9 cellular contexts compared by ENCODE assay signal in genomic region chr4:153528705-153529493, GRCh38.
DNase-seq lines count a peak whose midpoint lies in the region; ATAC-seq and TF ChIP-seq lines count a peak whose summit lies in the region.
"Had no signal": no experiment of that assay in that cellular context is flagged by ENCODE, and none has a peak within 500 bp of the region (broad histone marks: within the 10 kb centered on the region; RNA-seq: fewer than 3 reads in every experiment).

No MANE protein-coding gene starts in this region.

- no peaks in the 10 kb centered on the region for H3K9me2 ChIP-seq in MM.1S (replicated peaks; ENCODE audit: insufficient read depth, low read length)

- no peaks in the 10 kb centered on the region for H3K9me3 Mint-ChIP-seq in naive thymus-derived CD8-positive, alpha-beta T cell

- no peak overlapping the region for H3K27ac ChIP-seq in MM.1S (ENCODE audit: low read length)

- POLR2A ChIA-PET in naive thymus-derived CD8-positive, alpha-beta T cell (lab: Charles Lee), result interaction anchor here (1.0 to 3.4 kb wide), 3 partner anchors 15 to 63 kb away, joined by 3 to 11 read pairs (median 3); partner anchors contain the start of gene TMEM131L

- DNase-seq in MM.1S (peak; percentile 10), activated gamma-delta T cell (lab: John Stamatoyannopoulos, UW) (no peak), KG1 (lab: John Stamatoyannopoulos, UW) (no peak), SKM-1 (lab: John Stamatoyannopoulos, UW; ENCODE audit: unreplicated experiment) (no peak), ecto neural progenitor cell (ENCODE audit: low spot score) (no peak)
- peak in 1 of 10 donors; percentile 16 for DNase-seq in naive thymus-derived CD8-positive, alpha-beta T cell
- DNase-seq: NCI-H226 had no signal

- H2AFZ ChIP-seq in MM.1S (ENCODE audit: low read length), result no peak overlapping the region

- ATAC-seq in GM18870 (IDR thresholded peaks at IDR 0.05; ENCODE audit: unreplicated experiment) (peak; percentile 44), HG02610 (IDR thresholded peaks at IDR 0.05; ENCODE audit: unreplicated experiment) (peak; percentile 56)
- ATAC-seq in naive thymus-derived CD8-positive, alpha-beta T cell, result peak; percentile 28 to 49

- H3K27ac Mint-ChIP-seq in naive thymus-derived CD8-positive, alpha-beta T cell, result peak overlapping the region; percentile 66 to 97 (median 94)

- no peaks in the 10 kb centered on the region for H4K20me1 ChIP-seq in MM.1S (ENCODE audit: insufficient read depth, low read length)

- no peak overlapping the region for H3K9ac ChIP-seq in MM.1S (ENCODE audit: low read length)

- H3K36me3 ChIP-seq in MM.1S (replicated peaks; ENCODE audit: insufficient read depth, low read length), result no peaks in the 10 kb centered on the region

- peaks cover 37 to 97% (median 96%) of the 10 kb centered on the region in 4 donors for H3K4me1 Mint-ChIP-seq in naive thymus-derived CD8-positive, alpha-beta T cell

- H3K9me3 ChIP-seq in MM.1S (replicated peaks; ENCODE audit: insufficient read depth, low read length), result no peaks in the 10 kb centered on the region

- H3K4me3 Mint-ChIP-seq in naive thymus-derived CD8-positive, alpha-beta T cell, result peak overlapping the region; percentile 48 to 86 (median 78)

- peak overlapping the region; percentile 2; the same call in 1 of the 2 replicates for H3K4me2 ChIP-seq in MM.1S (ENCODE audit: low read depth, low read length)

- no peak for TF ChIP-seq CTCF in MM.1S (IDR thresholded peaks at IDR 0.05; ENCODE audit: low read length)

- H3K79me2 ChIP-seq in MM.1S (ENCODE audit: low read length), result no peaks in the 10 kb centered on the region

- no peaks in the 10 kb centered on the region for H3K27me3 Mint-ChIP-seq in naive thymus-derived CD8-positive, alpha-beta T cell

- peaks cover 0 to 14% (median 7%) of the 10 kb centered on the region in 3 donors for H3K36me3 Mint-ChIP-seq in naive thymus-derived CD8-positive, alpha-beta T cell

- H3K4me1 ChIP-seq in MM.1S (ENCODE audit: low read length), result peaks cover 9% of the 10 kb centered on the region

- H3F3A ChIP-seq in MM.1S (ENCODE audit: insufficient read depth, low read length), result no peaks in the 10 kb centered on the region

- H3K4me3 ChIP-seq in MM.1S (ENCODE audit: low read length), result no peak overlapping the region

- H3K27me3 ChIP-seq in MM.1S (replicated peaks; ENCODE audit: insufficient read depth, low read length), result no peaks in the 10 kb centered on the region
